ENCODE assay signal across 15 cellular contexts in the genomic region with DNA sequence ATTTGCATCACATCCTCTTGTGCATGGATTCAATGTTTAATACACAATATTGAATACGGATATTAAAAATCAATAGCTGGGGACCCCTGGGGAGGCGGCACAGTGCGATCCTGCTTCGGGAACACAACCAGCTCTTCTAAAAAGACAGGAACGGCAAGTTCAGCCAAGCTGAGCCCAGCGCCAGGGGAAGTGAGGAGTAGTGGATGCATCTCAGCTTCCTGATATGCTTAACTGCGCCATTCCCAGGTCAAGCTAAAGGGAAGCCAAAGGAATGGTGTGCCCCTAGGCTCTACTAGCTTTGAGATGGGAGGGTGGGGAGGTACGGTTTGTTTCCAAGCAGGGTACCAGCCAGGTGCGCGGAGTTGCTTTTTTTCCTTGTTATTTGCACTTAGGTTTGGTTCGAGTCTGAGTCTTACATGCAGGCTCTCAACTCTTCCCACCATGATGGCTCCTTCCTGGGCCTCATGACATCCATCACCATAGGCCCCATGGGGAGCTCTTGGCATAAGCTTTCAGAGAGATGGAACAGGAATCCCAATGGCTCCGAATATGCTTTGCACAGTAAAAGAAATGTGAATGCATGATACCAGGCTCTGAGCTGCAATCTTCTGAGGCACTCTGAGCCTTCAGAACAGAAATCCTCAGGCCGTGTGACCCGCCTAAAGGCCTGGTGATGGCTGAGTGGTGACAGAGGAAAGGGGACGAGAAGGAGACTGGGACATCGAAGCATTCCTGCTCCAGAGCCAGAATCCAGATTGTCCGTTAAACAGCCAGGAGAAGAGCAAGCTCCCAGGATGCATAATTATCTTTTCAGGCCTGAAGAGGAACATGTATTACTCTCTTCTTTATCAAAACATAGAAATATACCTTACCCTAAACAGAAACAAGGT. TPM values are rescaled to one million over a fixed set of nuclear protein-coding genes. Genes with fewer than 3 reads are reported as not detected.
DNase-seq lines count a peak whose midpoint lies in the region; ATAC-seq and TF ChIP-seq lines count a peak whose summit lies in the region.
"Had no signal": no experiment of that assay in that cellular context is flagged by ENCODE, and none has a peak within 500 bp of the region (broad histone marks: within the 10 kb centered on the region; RNA-seq: fewer than 3 reads in every experiment).

No MANE protein-coding gene starts in this region.

- H3K9me3 Mint-ChIP-seq in brain, result peaks cover 0 to 7% (median 0%) of the 10 kb centered on the region in 5 experiments
- H3K9me3 Mint-ChIP-seq in natural killer cell treated with Interleukin-12 subunit alpha and Interleukin-12 subunit beta and Interleukin-15 and Interleukin-18, amount 100 ng/mL, for 72 hours, result no peaks in the 10 kb centered on the region
- H3K9me3 Mint-ChIP-seq: activated T-helper 1 cell treated with anti-CD3 and anti-CD28 coated beads, Interleukin-12 subunit alpha, Interleukin-12 subunit beta, Interleukin-2, Interleukin-4 antibody, amounts not matched to agents 30 ng/mL and 10 ng/mL and 1 ng/mL, durations not matched to agents 14 hours and 24 hours and 36 hours had no signal

- peak overlapping the region in 4 of 5 experiments; percentile 22 to 72 (median 58) for H3K4me3 Mint-ChIP-seq in brain
- H3K4me3 Mint-ChIP-seq in natural killer cell treated with Interleukin-12 subunit alpha and Interleukin-12 subunit beta and Interleukin-15 and Interleukin-18, amount 100 ng/mL, for 72 hours, result peak overlapping the region; percentile 80
- H3K4me3 Mint-ChIP-seq: activated CD8-positive, alpha-beta T cell treated with anti-CD3 and anti-CD28 coated beads, Interleukin-2, amount 10 ng/mL, durations not matched to agents 7 days and 5 days; activated T-helper 1 cell treated with anti-CD3 and anti-CD28 coated beads, Interleukin-12 subunit alpha, Interleukin-12 subunit beta, Interleukin-2, Interleukin-4 antibody, amounts not matched to agents 30 ng/mL and 10 ng/mL and 1 ng/mL, durations not matched to agents 14 hours and 24 hours and 36 hours had no signal

- no peaks in the 10 kb centered on the region for H3K36me3 Mint-ChIP-seq in brain
- H3K36me3 Mint-ChIP-seq in natural killer cell treated with Interleukin-12 subunit alpha and Interleukin-12 subunit beta and Interleukin-15 and Interleukin-18, amount 100 ng/mL, for 72 hours, result no peaks in the 10 kb centered on the region

- no peak for DNase-seq in natural killer cell treated with Interleukin-12 subunit alpha and Interleukin-12 subunit beta and Interleukin-15 and Interleukin-18, amount 100 ng/mL, for 72 hours (ENCODE audit: low spot score)
- DNase-seq in NCI-H1436 treated with DMSO at 0.1 percent for 48 hours (lab: John Stamatoyannopoulos, UW) (no peak), SW480 (ENCODE audit: low spot score) (no peak), Ammon's horn (ENCODE audit: low spot score) (no peak)
- DNase-seq: activated CD8-positive, alpha-beta T cell treated with anti-CD3 and anti-CD28 coated beads, Interleukin-2, amount 10 ng/mL, durations not matched to agents 7 days and 5 days; NCI-H2029 treated with DMSO at 0.1 percent for 48 hours; stomach; uterus had no signal

- peaks cover 50% of the 10 kb centered on the region for H3K4me1 Mint-ChIP-seq in brain
- peaks cover 10 to 19% of the 10 kb centered on the region in 2 donors for H3K4me1 Mint-ChIP-seq in natural killer cell treated with Interleukin-12 subunit alpha and Interleukin-12 subunit beta and Interleukin-15 and Interleukin-18, amount 100 ng/mL, for 72 hours (ENCODE audit: low read depth in 2 of 2)

- TF ChIP-seq CTCF in brain (conservative IDR thresholded peaks at IDR 0.05), result no peak

- H3K4me1 ChIP-seq in BLaER1 (peaks cover 70% of the 10 kb centered on the region), HUES48 (ENCODE audit: control insufficient read depth, insufficient read depth, low read length) (peaks cover 37% of the 10 kb centered on the region)

- H3K4me2 ChIP-seq in BLaER1, result peak overlapping the region; percentile 85

- peak overlapping the region in 4 of 5 experiments; percentile 37 to 95 (median 76) for H3K27ac Mint-ChIP-seq in brain
- peak overlapping the region; percentile 32 to 76 for H3K27ac Mint-ChIP-seq in natural killer cell treated with Interleukin-12 subunit alpha and Interleukin-12 subunit beta and Interleukin-15 and Interleukin-18, amount 100 ng/mL, for 72 hours
- H3K27ac Mint-ChIP-seq: activated T-helper 1 cell treated with anti-CD3 and anti-CD28 coated beads, Interleukin-12 subunit alpha, Interleukin-12 subunit beta, Interleukin-2, Interleukin-4 antibody, amounts not matched to agents 30 ng/mL and 10 ng/mL and 1 ng/mL, durations not matched to agents 14 hours and 24 hours and 36 hours; progenitor cell of endocrine pancreas had no signal

- H3K4me3 ChIP-seq in BLaER1 (peak overlapping the region; percentile 57), HUES48 (ENCODE audit: low read depth, low read length) (peak overlapping the region; percentile 30; the same call in 1 of the 2 replicates)
- H3K4me3 ChIP-seq: stomach, uterus had no signal

- H3K9me3 ChIP-seq in BLaER1 (peaks cover 52% of the 10 kb centered on the region), HUES48 (ENCODE audit: control insufficient read depth, insufficient read depth, low read length) (no peaks in the 10 kb centered on the region)
- H3K9me3 ChIP-seq: stomach, uterus had no signal

- no peaks in the 10 kb centered on the region for H4K20me1 ChIP-seq in BLaER1

- H3K36me3 ChIP-seq in BLaER1 (no peaks in the 10 kb centered on the region), HUES48 (ENCODE audit: control insufficient read depth, insufficient read depth, low read length) (no peaks in the 10 kb centered on the region)
- H3K36me3 ChIP-seq: stomach, uterus had no signal

- H3K27ac ChIP-seq in BLaER1, result peak overlapping the region; percentile 95
- H3K27ac ChIP-seq in HUES48 (ENCODE audit: low read depth, low read length), result no peak overlapping the region

- no peaks in the 10 kb centered on the region for H3K27me3 ChIP-seq in BLaER1
- peaks cover 83% of the 10 kb centered on the region for H3K27me3 ChIP-seq in HUES48 (ENCODE audit: control insufficient read depth, insufficient read depth, low read length)

- H3K9ac ChIP-seq in BLaER1 (peak overlapping the region; percentile 95), HUES48 (ENCODE audit: low read depth, low read length) (no peak overlapping the region)

- no peak for ATAC-seq in natural killer cell treated with Interleukin-12 subunit alpha and Interleukin-12 subunit beta and Interleukin-15 and Interleukin-18, amount 100 ng/mL, for 72 hours
- ATAC-seq in HG02852 (IDR thresholded peaks at IDR 0.05; ENCODE audit: unreplicated experiment), result no peak
- ATAC-seq: activated CD8-positive, alpha-beta T cell treated with anti-CD3 and anti-CD28 coated beads, Interleukin-2, amount 10 ng/mL, durations not matched to agents 7 days and 5 days; SK-N-SH treated with all-trans-retinoic acid at 6 μM for 48 hours had no signal

- peaks cover 37% of the 10 kb centered on the region for H3K27me3 Mint-ChIP-seq in brain
- H3K27me3 Mint-ChIP-seq in natural killer cell treated with Interleukin-12 subunit alpha and Interleukin-12 subunit beta and Interleukin-15 and Interleukin-18, amount 100 ng/mL, for 72 hours, result peaks cover 0 to 23% of the 10 kb centered on the region in 2 donors

RNA-seq across cellular contexts. Expression of gene BCOR, which starts 51.8 kb away (rescaled TPM):
- polyA plus RNA-seq in brain (ENCODE audit: insufficient read depth, low read depth, low replicate concordance), result 41.6 TPM
- total RNA-seq in natural killer cell treated with Interleukin-12 subunit alpha and Interleukin-12 subunit beta and Interleukin-15 and Interleukin-18, amount 100 ng/mL, for 72 hours, result 10 to 100 TPM; 52.3 to 56.7 TPM
